Comparison of ENCODE assay signal across 8 cellular contexts in genomic region chr6:12013368-12013617, GRCh38. TPM values are rescaled to one million over a fixed set of nuclear protein-coding genes. Genes with fewer than 3 reads are reported as not detected.
DNase-seq lines count a peak whose midpoint lies in the region; ATAC-seq and TF ChIP-seq lines count a peak whose summit lies in the region.

No MANE protein-coding gene starts in this region.

- peak overlapping the region; percentile 88 to 100 (median 98) for H3K4me3 Mint-ChIP-seq in naive thymus-derived CD4-positive, alpha-beta T cell

- peak overlapping the region; percentile 89 for H3K9ac ChIP-seq in KMS-11

- POLR2A ChIA-PET in naive thymus-derived CD4-positive, alpha-beta T cell (lab: Charles Lee) = interaction anchor here (0.7 to 8.7 kb wide), 4 partner anchors 21 to 353 kb away, joined by 3 to 83 read pairs (median 3); no protein-coding TSS in a partner anchor

- peak overlapping the region; percentile 63 for H3K4me2 ChIP-seq in KMS-11

- TF ChIP-seq CTCF in AG10803 (conservative IDR thresholded peaks at IDR 0.05; ENCODE audit: low read length) = no peak
- TF ChIP-seq CTCF in KMS-11 (conservative IDR thresholded peaks at IDR 0.05; ENCODE audit: low read depth, low read length) = no peak

- H3K27ac ChIP-seq in KMS-11 (peak overlapping the region; percentile 85), cingulate gyrus (ENCODE audit: low read depth, low read length) (peak overlapping the region; percentile 1)
- H3K27ac ChIP-seq in naive thymus-derived CD4-positive, alpha-beta T cell (ENCODE audit: low read depth, low read length) = peak overlapping the region; percentile 90

- H3K9me3 Mint-ChIP-seq in naive thymus-derived CD4-positive, alpha-beta T cell = peaks cover 0 to 10% (median 1%) of the 10 kb centered on the region in 11 donors

- peak overlapping the region; percentile 94 to 99 (median 99) for H3K27ac Mint-ChIP-seq in naive thymus-derived CD4-positive, alpha-beta T cell

- peaks cover 8% of the 10 kb centered on the region; the same call in 1 of the 2 replicates for H3K36me3 ChIP-seq in KMS-11 (ENCODE audit: insufficient read depth)
- peaks cover 0 to 22% (median 0%) of the 10 kb centered on the region in 3 experiments for H3K36me3 ChIP-seq in naive thymus-derived CD4-positive, alpha-beta T cell (ENCODE audit: control insufficient read depth in 2 of 3, insufficient read depth in 3 of 3, low read length in 3 of 3)

- peaks cover 0 to 36% (median 30%) of the 10 kb centered on the region in 5 donors for H3K36me3 Mint-ChIP-seq in naive thymus-derived CD4-positive, alpha-beta T cell

- DNase-seq in AG10803 (ENCODE audit: low read depth) (no peak), NCI-H2081 (lab: John Stamatoyannopoulos, UW) (no peak), NCI-H748 (lab: John Stamatoyannopoulos, UW; ENCODE audit: unreplicated experiment) (no peak), SK-N-DZ (ENCODE audit: low spot score) (no peak)
- no peak for DNase-seq in naive thymus-derived CD4-positive, alpha-beta T cell

- H3K4me1 ChIP-seq in KMS-11 (ENCODE audit: low read depth, poor library complexity, severe bottlenecking) = peaks cover 23% of the 10 kb centered on the region
- H3K4me1 ChIP-seq in naive thymus-derived CD4-positive, alpha-beta T cell (ENCODE audit: control insufficient read depth in 2 of 2, insufficient read depth in 2 of 2, low read length in 2 of 2) = peaks cover 5 to 20% of the 10 kb centered on the region in 2 donors

- H2AFZ ChIP-seq in KMS-11 (ENCODE audit: low read depth) = no peak overlapping the region

- intact Hi-C loops in naive thymus-derived CD4-positive, alpha-beta T cell (cut with micrococcal nuclease) = loop anchor here (1.0 to 10.0 kb wide), 5 partner anchors 39 to 1802 kb away; partner anchors contain the start of genes C6orf52 (in 1 of the 2), MCUR1 (in 1 of the 2) and PAK1IP1 (in 1 of the 2)

- peaks cover 69% of the 10 kb centered on the region for H3K79me2 ChIP-seq in KMS-11 (ENCODE audit: insufficient read depth, low read depth)

- no peaks in the 10 kb centered on the region for H3K27me3 ChIP-seq in KMS-11 (ENCODE audit: insufficient read depth, low read depth)
- no peaks in the 10 kb centered on the region for H3K27me3 ChIP-seq in naive thymus-derived CD4-positive, alpha-beta T cell (ENCODE audit: control insufficient read depth in 2 of 2, insufficient read depth in 2 of 2, low read length in 2 of 2)

- CTCF ChIA-PET in naive thymus-derived CD4-positive, alpha-beta T cell (lab: Charles Lee) = interaction anchor here (0.6 to 1.5 kb wide), 5 partner anchors 11 to 562 kb away, joined by 3 to 4 read pairs (median 3); no protein-coding TSS in a partner anchor

- no peak for ATAC-seq in naive thymus-derived CD4-positive, alpha-beta T cell
- no peak for ATAC-seq in HG02571 (IDR thresholded peaks at IDR 0.05; ENCODE audit: unreplicated experiment)

- peaks cover 0 to 5% (median 0%) of the 10 kb centered on the region in 5 donors for H3K27me3 Mint-ChIP-seq in naive thymus-derived CD4-positive, alpha-beta T cell

- H3K9me3 ChIP-seq in naive thymus-derived CD4-positive, alpha-beta T cell (ENCODE audit: control insufficient read depth in 2 of 3, low read length in 3 of 3) = no peaks in the 10 kb centered on the region

- H3K4me1 Mint-ChIP-seq in naive thymus-derived CD4-positive, alpha-beta T cell = peaks cover 10 to 73% (median 56%) of the 10 kb centered on the region in 7 donors

- no peaks in the 10 kb centered on the region for H4K20me1 ChIP-seq in KMS-11 (ENCODE audit: insufficient read depth)

- H3K4me3 ChIP-seq in AG10803 (ENCODE audit: low read length) (peak overlapping the region; percentile 82), KMS-11 (IDR thresholded peaks at IDR 0.05; ENCODE audit: insufficient read depth, low read depth, low read length) (no peak overlapping the region)
- H3K4me3 ChIP-seq in naive thymus-derived CD4-positive, alpha-beta T cell (ENCODE audit: low read length) = peak overlapping the region; percentile 61

RNA-seq across cellular contexts. Expression of gene HIVEP1, which starts 1.2 kb away (rescaled TPM):
- total RNA-seq in naive thymus-derived CD4-positive, alpha-beta T cell = 10 to 100 TPM; 29.2 to 86.1 (median 38.2) TPM
- 10 to 100 TPM; 13.2 to 16.6 TPM for polyA plus RNA-seq in naive thymus-derived CD4-positive, alpha-beta T cell
- 3.0 and 4.0 TPM in 2 replicates for polyA plus RNA-seq in SK-N-DZ (2014; cell fraction: cytosol; rRNA removed)
- polyA plus RNA-seq in SK-N-DZ (2014; cell fraction: nucleus; rRNA removed) = 2.9 and 3.2 TPM in 2 replicates

Comparison
In these comparisons a context has a peak if more than half of its experiments do, and no peak if none do; other contexts are left out.
1. H3K27ac ChIP-seq: peak in every context shown above with its lines; median percentile 90 in naive thymus-derived CD4-positive, alpha-beta T cell; 85 in KMS-11; 1 in cingulate gyrus.